In genomic region chr10:89295597-89295996, GRCh38 we compare ENCODE assay signal across 12 cellular contexts. TPM values are rescaled to one million over a fixed set of nuclear protein-coding genes. Genes with fewer than 3 reads are reported as not detected.
DNase-seq lines count a peak whose midpoint lies in the region; ATAC-seq and TF ChIP-seq lines count a peak whose summit lies in the region.
"Had no signal": no experiment of that assay in that cellular context is flagged by ENCODE, and none has a peak within 500 bp of the region (broad histone marks: within the 10 kb centered on the region; RNA-seq: fewer than 3 reads in every experiment).

No MANE protein-coding gene starts in this region.

- H3K27me3 Mint-ChIP-seq in activated naive CD4-positive, alpha-beta T cell treated with anti-CD3 and anti-CD28 coated beads, Interleukin-2, amount 10 ng/mL, durations not matched to agents 7 days and 5 days, result peaks cover 25% of the 10 kb centered on the region
- no peaks in the 10 kb centered on the region for H3K27me3 Mint-ChIP-seq in activated naive CD4-positive, alpha-beta T cell treated with anti-CD3 and anti-CD28 coated beads for 36 hours (ENCODE audit: low read depth)

- peak; percentile 59 to 82 (median 66) for ATAC-seq in right lobe of liver
- peak; percentile 70 for ATAC-seq in aorta (ENCODE audit: low FRiP score)
- ATAC-seq in HG03135 (IDR thresholded peaks at IDR 0.05; ENCODE audit: unreplicated experiment), result no peak
- no peak for ATAC-seq in HG03196 (IDR thresholded peaks at IDR 0.05; ENCODE audit: unreplicated experiment)

- H3K36me3 ChIP-seq in ascending aorta, result no peaks in the 10 kb centered on the region
- no peaks in the 10 kb centered on the region for H3K36me3 ChIP-seq in right lobe of liver
- H3K36me3 ChIP-seq in aorta (ENCODE audit: control insufficient read depth in 1 of 2, insufficient read depth in 2 of 2, low read length in 1 of 2), result peaks cover 0 to 6% of the 10 kb centered on the region in 2 donors
- H3K36me3 ChIP-seq: BE2C had no signal

- H3K27ac Mint-ChIP-seq in activated naive CD4-positive, alpha-beta T cell treated with anti-CD3 and anti-CD28 coated beads, Interleukin-2, amount 10 ng/mL, durations not matched to agents 7 days and 5 days, result peak overlapping the region; percentile 58
- no peak overlapping the region for H3K27ac Mint-ChIP-seq in activated naive CD4-positive, alpha-beta T cell treated with anti-CD3 and anti-CD28 coated beads for 36 hours

- H3K27ac ChIP-seq in ascending aorta (peak overlapping the region; percentile 45 to 81), right lobe of liver (peak overlapping the region; percentile 58 to 78 (median 71)), aorta (ENCODE audit: low read depth in 1 of 2, low read length in 2 of 2) (no peak overlapping the region)

- H3K9me3 ChIP-seq in ascending aorta (peaks cover 0 to 2% of the 10 kb centered on the region in 2 donors), right lobe of liver (no peaks in the 10 kb centered on the region), aorta (ENCODE audit: control insufficient read depth, low read length) (no peaks in the 10 kb centered on the region)
- H3K9me3 ChIP-seq: BE2C had no signal

- peaks cover 9% of the 10 kb centered on the region for H3K36me3 Mint-ChIP-seq in activated naive CD4-positive, alpha-beta T cell treated with anti-CD3 and anti-CD28 coated beads, Interleukin-2, amount 10 ng/mL, durations not matched to agents 7 days and 5 days
- peaks cover 1% of the 10 kb centered on the region for H3K36me3 Mint-ChIP-seq in activated naive CD4-positive, alpha-beta T cell treated with anti-CD3 and anti-CD28 coated beads for 36 hours (ENCODE audit: low read depth)

- TF ChIP-seq CTCF in ascending aorta (IDR thresholded peaks at IDR 0.05) (no peak), right lobe of liver (IDR thresholded peaks at IDR 0.05) (no peak)

- WGBS in right lobe of liver (ENCODE audit: insufficient coverage, low coverage, low lambda C conversion rate, missing lambda C conversion rate), result 9% methylated on average over 1 of the region's 1 CpG
- WGBS in aorta, 2 donors, result 5% methylated on average over 1 of the region's 1 CpG

- H3K4me1 Mint-ChIP-seq in activated naive CD4-positive, alpha-beta T cell treated with anti-CD3 and anti-CD28 coated beads, Interleukin-2, amount 10 ng/mL, durations not matched to agents 7 days and 5 days, result peaks cover 40% of the 10 kb centered on the region
- peaks cover 13% of the 10 kb centered on the region for H3K4me1 Mint-ChIP-seq in activated naive CD4-positive, alpha-beta T cell treated with anti-CD3 and anti-CD28 coated beads for 36 hours (ENCODE audit: low read depth)

- H3K4me3 Mint-ChIP-seq in activated naive CD4-positive, alpha-beta T cell treated with anti-CD3 and anti-CD28 coated beads, Interleukin-2, amount 10 ng/mL, durations not matched to agents 7 days and 5 days, result no peak overlapping the region
- H3K4me3 Mint-ChIP-seq in activated naive CD4-positive, alpha-beta T cell treated with anti-CD3 and anti-CD28 coated beads for 36 hours, result no peak overlapping the region

- DNase-seq in activated naive CD4-positive, alpha-beta T cell treated with anti-CD3 and anti-CD28 coated beads, Interleukin-2, amount 10 ng/mL, durations not matched to agents 7 days and 5 days, result no peak
- DNase-seq in activated naive CD4-positive, alpha-beta T cell treated with anti-CD3 and anti-CD28 coated beads for 36 hours, result no peak
- DNase-seq in ascending aorta (ENCODE audit: low spot score in 2 of 2) (no peak), right lobe of liver (no peak), aorta (no peak)
- no peak for DNase-seq in activated CD4-positive, CD25-positive, alpha-beta regulatory T cell (lab: John Stamatoyannopoulos, UW)
- DNase-seq: activated CD4-positive, alpha-beta T cell treated with anti-CD3 and anti-CD28 coated beads for 1 hour; BE2C; effector memory CD4-positive, alpha-beta T cell; NCI-H1694 treated with DMSO at 0.1 percent for 48 hours had no signal

- H3K27me3 ChIP-seq in ascending aorta (no peaks in the 10 kb centered on the region), right lobe of liver (no peaks in the 10 kb centered on the region), aorta (ENCODE audit: control insufficient read depth in 1 of 2, insufficient read depth in 2 of 2, low read length in 1 of 2) (no peaks in the 10 kb centered on the region)
- H3K27me3 ChIP-seq: BE2C had no signal

- peaks cover 13% of the 10 kb centered on the region for H3K9me3 Mint-ChIP-seq in activated naive CD4-positive, alpha-beta T cell treated with anti-CD3 and anti-CD28 coated beads, Interleukin-2, amount 10 ng/mL, durations not matched to agents 7 days and 5 days
- H3K9me3 Mint-ChIP-seq in activated naive CD4-positive, alpha-beta T cell treated with anti-CD3 and anti-CD28 coated beads for 36 hours, result peaks cover 2% of the 10 kb centered on the region

- TF ChIP-seq POLR2A in right lobe of liver (IDR thresholded peaks at IDR 0.05), result no peak

- CTCF ChIA-PET in activated naive CD4-positive, alpha-beta T cell treated with anti-CD3 and anti-CD28 coated beads, Interleukin-2, amount 10 ng/mL, durations not matched to agents 7 days and 5 days (lab: Charles Lee), result interaction anchor here (0.6 to 4.7 kb wide), 4 partner anchors 68 to 381 kb away, joined by 3 to 30 read pairs (median 3); no protein-coding TSS in a partner anchor
- CTCF ChIA-PET in activated naive CD4-positive, alpha-beta T cell treated with anti-CD3 and anti-CD28 coated beads for 36 hours (lab: Charles Lee), result interaction anchor here (0.9 kb wide), 2 partner anchors 68 to 69 kb away, joined by 3 read pairs; no protein-coding TSS in a partner anchor

- intact Hi-C loops in activated naive CD4-positive, alpha-beta T cell treated with anti-CD3 and anti-CD28 coated beads for 36 hours (cut with micrococcal nuclease), result loop anchor here (1.0 to 10.0 kb wide), 2 partner anchors 37 to 269 kb away; no protein-coding TSS in a partner anchor
- intact Hi-C loops in ascending aorta (cut with DNase I), result no loop called here
- intact Hi-C loops in right lobe of liver (cut with DNase I), result no loop called here
- intact Hi-C loops in aorta (cut with DNase I), result no loop called here

- peaks cover 5 to 7% of the 10 kb centered on the region in 2 donors for H3K4me1 ChIP-seq in ascending aorta
- H3K4me1 ChIP-seq in right lobe of liver, result peaks cover 0 to 18% (median 2%) of the 10 kb centered on the region in 4 donors
- peaks cover 0 to 4% of the 10 kb centered on the region in 2 donors for H3K4me1 ChIP-seq in aorta (ENCODE audit: control insufficient read depth in 1 of 2, insufficient read depth in 2 of 2, low read length in 2 of 2)
- H3K4me1 ChIP-seq: BE2C had no signal

- H3K4me3 ChIP-seq in ascending aorta, result peak overlapping the region in 1 of 2 donors; percentile 5
- no peak overlapping the region for H3K4me3 ChIP-seq in right lobe of liver
- no peak overlapping the region for H3K4me3 ChIP-seq in aorta (ENCODE audit: low read length in 2 of 2)

RNA-seq across cellular contexts. Expression of gene IFIT2, which starts 6.2 kb away (rescaled TPM):
- total RNA-seq in activated naive CD4-positive, alpha-beta T cell treated with anti-CD3 and anti-CD28 coated beads for 36 hours, result 10 to 100 TPM; 35.7 to 39.4 TPM
- total RNA-seq in ascending aorta, result 0.85 TPM
- total RNA-seq in right lobe of liver, result 10 to 100 TPM in 3 of 6 experiments, 1 to 10 TPM in 3; 4.7 to 12.4 (median 9.8) TPM
- total RNA-seq in aorta, result 10 to 100 TPM in 1 of 2 donors, 1 to 10 TPM in 1; 4.6 to 11.9 TPM
- 10 to 100 TPM; 10.8 to 11.3 TPM for polyA plus RNA-seq in aorta

RNA-seq across cellular contexts. Expression of gene IFIT3, which starts 32.2 kb away (rescaled TPM):
- 10 to 100 TPM; 13.9 to 14.4 TPM for total RNA-seq in activated naive CD4-positive, alpha-beta T cell treated with anti-CD3 and anti-CD28 coated beads for 36 hours
- total RNA-seq in ascending aorta (1.9 TPM), right lobe of liver (10 to 100 TPM in 4 of 6 experiments, 1 to 10 TPM in 2; 7.5 to 17.9 (median 11.5) TPM), aorta (10 to 100 TPM; 14.2 to 19.0 TPM)
- polyA plus RNA-seq in aorta, result 10 to 100 TPM; 15.0 to 15.7 TPM

RNA-seq across cellular contexts. Expression of gene LIPA, which starts 44.0 kb away (rescaled TPM):
- total RNA-seq in activated naive CD4-positive, alpha-beta T cell treated with anti-CD3 and anti-CD28 coated beads for 36 hours, result 10 to 100 TPM; 16.1 to 17.2 TPM
- total RNA-seq in ascending aorta (57.9 TPM), right lobe of liver (100 to 1,000 TPM in 1 of 6 experiments, 10 to 100 TPM in 5; 52.4 to 179 (median 58.4) TPM), aorta (10 to 100 TPM; 55.5 to 83.3 TPM)
- polyA plus RNA-seq in aorta, result 10 to 100 TPM; 26.3 to 58.0 TPM

Comparison
In these comparisons a context has a peak if more than half of its experiments do, and no peak if none do; other contexts are left out.
1. H3K27ac ChIP-seq: peak in ascending aorta (2 of 2) and right lobe of liver (3 of 3); none in aorta (0 of 2).
2. ATAC-seq: peak in right lobe of liver (4 of 4) and aorta (single experiment); none in HG03135 (single experiment) and HG03196 (single experiment).